Comparison of ENCODE assay signal across 1 cellular context in the genomic region with DNA sequence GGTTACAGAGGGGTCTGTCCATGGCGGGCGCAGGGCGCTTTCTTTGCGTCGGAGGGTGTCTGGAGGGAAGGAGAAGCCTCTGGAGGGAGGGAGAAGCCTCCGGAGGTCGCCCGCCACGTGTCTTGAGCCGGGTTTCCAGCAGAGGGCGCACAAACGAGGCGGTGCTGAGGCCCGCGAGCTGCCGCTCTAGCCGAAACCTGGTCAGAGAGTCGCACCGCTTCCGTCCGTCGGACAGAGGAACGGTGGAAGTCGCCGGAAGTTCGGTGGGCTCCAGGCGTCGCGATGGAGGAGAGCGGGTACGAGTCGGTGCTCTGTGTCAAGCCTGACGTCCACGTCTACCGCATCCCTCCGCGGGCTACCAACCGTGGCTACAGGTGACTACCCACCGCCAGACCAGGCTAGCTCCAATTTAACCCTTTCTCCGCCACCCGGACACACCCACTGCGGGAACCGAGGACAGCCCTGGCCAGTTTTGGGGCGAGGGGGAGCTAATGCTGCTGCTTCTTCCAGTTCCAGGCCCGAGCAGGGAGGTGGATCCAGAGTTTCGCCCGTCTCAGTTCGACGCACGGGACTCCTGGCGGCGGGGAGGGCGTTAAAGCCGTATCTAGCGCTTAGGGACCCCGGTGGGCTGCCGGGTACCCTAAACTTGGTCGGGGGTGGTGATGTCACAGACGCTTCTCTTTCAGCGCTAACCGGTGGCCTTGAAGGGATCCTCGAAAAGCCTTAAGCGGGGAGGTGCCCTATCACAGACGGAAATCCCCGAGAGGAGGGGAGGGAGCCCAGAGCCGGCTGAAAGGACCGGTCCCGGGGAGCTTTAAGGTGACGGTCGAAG.
TF ChIP-seq lines count a peak whose summit lies in the region.

A gene with protein sequence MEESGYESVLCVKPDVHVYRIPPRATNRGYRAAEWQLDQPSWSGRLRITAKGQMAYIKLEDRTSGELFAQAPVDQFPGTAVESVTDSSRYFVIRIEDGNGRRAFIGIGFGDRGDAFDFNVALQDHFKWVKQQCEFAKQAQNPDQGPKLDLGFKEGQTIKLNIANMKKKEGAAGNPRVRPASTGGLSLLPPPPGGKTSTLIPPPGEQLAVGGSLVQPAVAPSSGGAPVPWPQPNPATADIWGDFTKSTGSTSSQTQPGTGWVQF (plus strand): TSS at position 245 of the 832 bp plus-strand sequence. CDS start 38 bp downstream, at position 283.

TF ChIP-seq in K562, 482 proteins besides CTCF, POLR2A, EP300 and RAD21 (continued from another document and continues in another):
- TF ChIP-seq, protein P1, sequence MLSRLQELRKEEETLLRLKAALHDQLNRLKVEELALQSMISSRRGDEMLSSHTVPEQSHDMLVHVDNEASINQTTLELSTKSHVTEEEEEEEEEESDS (CRISPR knock-in tag; IDR thresholded peaks at IDR 0.05), result no peak
- no peak for TF ChIP-seq HOXB6 (CRISPR knock-in tag; IDR thresholded peaks at IDR 0.05; ENCODE audit: borderline replicate concordance)
- no peak for TF ChIP-seq PTRF (tag; IDR thresholded peaks at IDR 0.05)
- TF ChIP-seq ZNF140 (CRISPR knock-in tag; IDR thresholded peaks at IDR 0.05), result no peak
- TF ChIP-seq E2F6 (IDR thresholded peaks at IDR 0.05; ENCODE audit: borderline replicate concordance in 1 of 2, extremely low read depth in 1 of 2, insufficient read depth in 1 of 2, insufficient read length in 1 of 2, low read depth in 1 of 2, low read length in 1 of 2, poor library complexity in 1 of 2, severe bottlenecking in 1 of 2), result peak; percentile 89 to 96
- TF ChIP-seq ZKSCAN3 (CRISPR knock-in tag; IDR thresholded peaks at IDR 0.05), result no peak
- TF ChIP-seq ZNF324 (CRISPR knock-in tag; IDR thresholded peaks at IDR 0.05), result no peak
- TF ChIP-seq ARID2 (IDR thresholded peaks at IDR 0.05), result no peak
- no peak for TF ChIP-seq ESRRB (CRISPR knock-in tag; IDR thresholded peaks at IDR 0.05; ENCODE audit: borderline replicate concordance)
- TF ChIP-seq HDAC8 (tag; IDR thresholded peaks at IDR 0.05), result 0 out of 2 replicates have a peak, but pooled peaks have one; percentile 48
- TF ChIP-seq, protein P2, sequence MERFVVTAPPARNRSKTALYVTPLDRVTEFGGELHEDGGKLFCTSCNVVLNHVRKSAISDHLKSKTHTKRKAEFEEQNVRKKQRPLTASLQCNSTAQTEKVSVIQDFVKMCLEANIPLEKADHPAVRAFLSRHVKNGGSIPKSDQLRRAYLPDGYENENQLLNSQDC (CRISPR knock-in tag; IDR thresholded peaks at IDR 0.05), result 0 out of 2 replicates have a peak, but pooled peaks have one; percentile 2
- TF ChIP-seq FOXP4 (CRISPR knock-in tag; IDR thresholded peaks at IDR 0.05; ENCODE audit: borderline replicate concordance), result no peak
- TF ChIP-seq TRIM25 (IDR thresholded peaks at IDR 0.05; ENCODE audit: borderline replicate concordance), result no peak
- TF ChIP-seq, protein P3, sequence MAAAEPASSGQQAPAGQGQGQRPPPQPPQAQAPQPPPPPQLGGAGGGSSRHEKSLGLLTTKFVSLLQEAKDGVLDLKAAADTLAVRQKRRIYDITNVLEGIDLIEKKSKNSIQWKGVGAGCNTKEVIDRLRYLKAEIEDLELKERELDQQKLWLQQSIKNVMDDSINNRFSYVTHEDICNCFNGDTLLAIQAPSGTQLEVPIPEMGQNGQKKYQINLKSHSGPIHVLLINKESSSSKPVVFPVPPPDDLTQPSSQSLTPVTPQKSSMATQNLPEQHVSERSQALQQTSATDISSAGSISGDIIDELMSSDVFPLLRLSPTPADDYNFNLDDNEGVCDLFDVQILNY (CRISPR knock-in tag; IDR thresholded peaks at IDR 0.05), result peak; percentile 23; the same call in 1 of the 2 replicates
- peak; percentile 98 for TF ChIP-seq NBN (IDR thresholded peaks at IDR 0.05; ENCODE audit: low read depth)
- peak; percentile 59; the same call in 1 of the 2 replicates for TF ChIP-seq ZKSCAN1 (IDR thresholded peaks at IDR 0.05; ENCODE audit: low read depth, low read length)
- TF ChIP-seq ZNF431 (CRISPR knock-in tag; IDR thresholded peaks at IDR 0.05), result peak; percentile 75; the same call in 1 of the 2 replicates
- peak; percentile 44 for TF ChIP-seq SMAD1 (IDR thresholded peaks at IDR 0.05; ENCODE audit: low read depth, low read length, partially characterized antibody)
- no peak for TF ChIP-seq ZNF133 (CRISPR knock-in tag; IDR thresholded peaks at IDR 0.05)
- TF ChIP-seq, protein P4, sequence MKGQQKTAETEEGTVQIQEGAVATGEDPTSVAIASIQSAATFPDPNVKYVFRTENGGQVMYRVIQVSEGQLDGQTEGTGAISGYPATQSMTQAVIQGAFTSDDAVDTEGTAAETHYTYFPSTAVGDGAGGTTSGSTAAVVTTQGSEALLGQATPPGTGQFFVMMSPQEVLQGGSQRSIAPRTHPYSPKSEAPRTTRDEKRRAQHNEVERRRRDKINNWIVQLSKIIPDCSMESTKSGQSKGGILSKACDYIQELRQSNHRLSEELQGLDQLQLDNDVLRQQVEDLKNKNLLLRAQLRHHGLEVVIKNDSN (CRISPR knock-in tag; IDR thresholded peaks at IDR 0.05), result peak; percentile 88
- TF ChIP-seq ARHGAP35 (IDR thresholded peaks at IDR 0.05; ENCODE audit: partially characterized antibody), result no peak
- TF ChIP-seq GTF2B (IDR thresholded peaks at IDR 0.05; ENCODE audit: extremely low read depth, insufficient read length), result no peak
- TF ChIP-seq CEBPZ (IDR thresholded peaks at IDR 0.05; ENCODE audit: borderline replicate concordance, low read depth, low read length), result no peak
- TF ChIP-seq TOE1 (IDR thresholded peaks at IDR 0.05; ENCODE audit: borderline replicate concordance), result peak; percentile 81; the same call in 1 of the 2 replicates
- TF ChIP-seq TOE1 (CRISPR knock-in tag; IDR thresholded peaks at IDR 0.05; ENCODE audit: borderline replicate concordance, low read depth), result 0 out of 2 replicates have a peak, but pooled peaks have one; percentile 35
- no peak for TF ChIP-seq IFI16 (CRISPR knock-in tag; IDR thresholded peaks at IDR 0.05)
- TF ChIP-seq CHD1 (IDR thresholded peaks at IDR 0.05; ENCODE audit: low read length), result peak; percentile 97
- no peak for TF ChIP-seq ZNF551 (CRISPR knock-in tag; IDR thresholded peaks at IDR 0.05)
- peak; percentile 80; the same call in 1 of the 2 replicates for TF ChIP-seq POLR2AphosphoS2 (IDR thresholded peaks at IDR 0.05; ENCODE audit: low read length)
- TF ChIP-seq, protein P5, sequence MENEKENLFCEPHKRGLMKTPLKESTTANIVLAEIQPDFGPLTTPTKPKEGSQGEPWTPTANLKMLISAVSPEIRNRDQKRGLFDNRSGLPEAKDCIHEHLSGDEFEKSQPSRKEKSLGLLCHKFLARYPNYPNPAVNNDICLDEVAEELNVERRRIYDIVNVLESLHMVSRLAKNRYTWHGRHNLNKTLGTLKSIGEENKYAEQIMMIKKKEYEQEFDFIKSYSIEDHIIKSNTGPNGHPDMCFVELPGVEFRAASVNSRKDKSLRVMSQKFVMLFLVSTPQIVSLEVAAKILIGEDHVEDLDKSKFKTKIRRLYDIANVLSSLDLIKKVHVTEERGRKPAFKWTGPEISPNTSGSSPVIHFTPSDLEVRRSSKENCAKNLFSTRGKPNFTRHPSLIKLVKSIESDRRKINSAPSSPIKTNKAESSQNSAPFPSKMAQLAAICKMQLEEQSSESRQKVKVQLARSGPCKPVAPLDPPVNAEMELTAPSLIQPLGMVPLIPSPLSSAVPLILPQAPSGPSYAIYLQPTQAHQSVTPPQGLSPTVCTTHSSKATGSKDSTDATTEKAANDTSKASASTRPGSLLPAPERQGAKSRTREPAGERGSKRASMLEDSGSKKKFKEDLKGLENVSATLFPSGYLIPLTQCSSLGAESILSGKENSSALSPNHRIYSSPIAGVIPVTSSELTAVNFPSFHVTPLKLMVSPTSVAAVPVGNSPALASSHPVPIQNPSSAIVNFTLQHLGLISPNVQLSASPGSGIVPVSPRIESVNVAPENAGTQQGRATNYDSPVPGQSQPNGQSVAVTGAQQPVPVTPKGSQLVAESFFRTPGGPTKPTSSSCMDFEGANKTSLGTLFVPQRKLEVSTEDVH (IDR thresholded peaks at IDR 0.05; ENCODE audit: low read depth, partially characterized antibody), result peak; percentile 81
- peak; percentile 72; the same call in 1 of the 2 replicates for TF ChIP-seq KDM2B (CRISPR knock-in tag; IDR thresholded peaks at IDR 0.05)
- TF ChIP-seq BCL6 (CRISPR knock-in tag; IDR thresholded peaks at IDR 0.05), result no peak
- peak; percentile 41; the same call in 1 of the 2 replicates for TF ChIP-seq ZBED1 (IDR thresholded peaks at IDR 0.05)
- TF ChIP-seq ELF1 (tag; IDR thresholded peaks at IDR 0.05), result peak; percentile 59
- TF ChIP-seq FOSL1 (tag; conservative IDR thresholded peaks at IDR 0.05), result 0 out of 2 replicates have a peak, but pooled peaks have one; percentile 35
- TF ChIP-seq NR2C2 (CRISPR knock-in tag; IDR thresholded peaks at IDR 0.05), result peak; percentile 78
- no peak; the same call in 1 of the 2 replicates for TF ChIP-seq NR2C2 (tag; IDR thresholded peaks at IDR 0.05)
- TF ChIP-seq WHSC1 (IDR thresholded peaks at IDR 0.05; ENCODE audit: low read length), result no peak
- TF ChIP-seq ZFP36 (IDR thresholded peaks at IDR 0.05; ENCODE audit: low read depth, low read length, partially characterized antibody), result no peak
- TF ChIP-seq ZBTB17 (CRISPR knock-in tag; IDR thresholded peaks at IDR 0.05), result 0 out of 2 replicates have a peak, but pooled peaks have one; percentile 23
- no peak for TF ChIP-seq SAFB (IDR thresholded peaks at IDR 0.05; ENCODE audit: borderline replicate concordance, low read depth, low read length)
- peak; percentile 76 for TF ChIP-seq DIDO1 (tag; IDR thresholded peaks at IDR 0.05; ENCODE audit: low read depth)
- TF ChIP-seq SMAD2 (IDR thresholded peaks at IDR 0.05; ENCODE audit: low read depth, low read length), result no peak
- peak; percentile 99 for TF ChIP-seq MYC (IDR thresholded peaks at IDR 0.05; ENCODE audit: low read depth, low read length)
- peak; percentile 84; the same call in 1 of the 2 replicates for TF ChIP-seq MYC (CRISPR knock-in tag; IDR thresholded peaks at IDR 0.05; ENCODE audit: borderline replicate concordance, low read depth)
- TF ChIP-seq BCOR (IDR thresholded peaks at IDR 0.05), result no peak; the same call in 1 of the 2 replicates
- TF ChIP-seq TEAD1 (CRISPR knock-in tag; IDR thresholded peaks at IDR 0.05), result peak; percentile 75 to 86; a peak in 3 of 4 replicates
- TF ChIP-seq TCFL5 (CRISPR knock-in tag; conservative IDR thresholded peaks at IDR 0.05), result no peak
- no peak for TF ChIP-seq NR2F6 (CRISPR knock-in tag; IDR thresholded peaks at IDR 0.05)
